20 cellular contexts compared by ENCODE assay signal in genomic region chr7:94875221-94875620, GRCh38. TPM values are rescaled to one million over a fixed set of nuclear protein-coding genes. Genes with fewer than 3 reads are reported as not detected.
A peak's percentile ranks its signal among the peaks of the same experiment; 100 is the strongest.
DNase-seq lines count a peak whose midpoint lies in the region; ATAC-seq, FAIRE-seq and TF ChIP-seq lines count a peak whose summit lies in the region.
"Had no signal": no experiment of that assay in that cellular context is flagged by ENCODE, and none has a peak within 500 bp of the region (broad histone marks: within the 10 kb centered on the region; RNA-seq: fewer than 3 reads in every experiment).

No MANE protein-coding gene starts in this region.

- no peak for ATAC-seq in A549
- no peak for ATAC-seq in GM21381 (IDR thresholded peaks at IDR 0.05; ENCODE audit: unreplicated experiment)
- ATAC-seq: GM23338, HCT116 had no signal

- H3K27me3 Mint-ChIP-seq in HFFc6 (ENCODE audit: insufficient read depth), result no peaks in the 10 kb centered on the region; the same call in 1 of the 2 replicates

- no peak for TF ChIP-seq RAD21 in A549 (conservative IDR thresholded peaks at IDR 0.05 in 1 of 2, IDR thresholded peaks at IDR 0.05 in 1 of 2)

- H3K27ac Mint-ChIP-seq in HFFc6, result no peak overlapping the region
- H3K27ac Mint-ChIP-seq: CD4-positive, alpha-beta memory T cell; GM23338; H9 had no signal

- peak; percentile 54 for FAIRE-seq in A549 (lab: Jason Lieb, UNC)
- FAIRE-seq: GM12891, GM18507 had no signal

- TF ChIP-seq CTCF in A549 (IDR thresholded peaks at IDR 0.05), result no peak
- no peak for TF ChIP-seq CTCF in hepatocyte (IDR thresholded peaks at IDR 0.05; ENCODE audit: poor library complexity)
- TF ChIP-seq CTCF in HFFc6 (IDR thresholded peaks at IDR 0.05), result no peak

- no peaks in the 10 kb centered on the region for H3K9me2 ChIP-seq in hepatocyte (replicated peaks; ENCODE audit: insufficient read depth)

- H3K36me3 ChIP-seq in SK-N-MC (ENCODE audit: insufficient read depth, low read length) (no peaks in the 10 kb centered on the region), hepatocyte (replicated peaks; ENCODE audit: insufficient read depth, low read depth) (no peaks in the 10 kb centered on the region)

- DNase-seq in A549 (ENCODE audit: low read depth in 1 of 2, low spot score in 1 of 2) (no peak), SK-N-MC (ENCODE audit: low read depth, low spot score) (no peak), hepatocyte (ENCODE audit: low spot score) (no peak), renal cortical epithelial cell (ENCODE audit: low read depth) (peak; percentile 75), HEK293T (ENCODE audit: extremely low spot score) (no peak), HFFc6 (no peak)
- DNase-seq: C1 segment of cervical spinal cord; Calu3; CD4-positive, alpha-beta memory T cell; COR-L47; DMS53; DMS79 treated with DMSO at 0.1 percent for 48 hours; GF-D8; H9 had no signal

- H3K79me2 ChIP-seq in hepatocyte, result no peaks in the 10 kb centered on the region

- H3K27me3 ChIP-seq in hepatocyte, result no peaks in the 10 kb centered on the region

- H3K36me3 Mint-ChIP-seq in HFFc6 (ENCODE audit: low read depth), result no peaks in the 10 kb centered on the region
- H3K36me3 Mint-ChIP-seq: CD4-positive, alpha-beta memory T cell had no signal

- H2AFZ ChIP-seq in hepatocyte, result no peak overlapping the region
- H2AFZ ChIP-seq: GM23338 had no signal

- H3K4me1 Mint-ChIP-seq in HFFc6 (ENCODE audit: low read depth), result no peaks in the 10 kb centered on the region
- H3K4me1 Mint-ChIP-seq: CD4-positive, alpha-beta memory T cell; GM23338 had no signal

- H3K4me2 ChIP-seq in A549 (0 out of 3 replicates have a peak overlapping the region, but pooled peaks have one; percentile 6), hepatocyte (no peak overlapping the region)
- H3K4me2 ChIP-seq: GM23338 had no signal

- CTCF ChIA-PET in A549 (lab: Yijun Ruan, JAX) (interaction anchor here (1.1 kb wide), 1 partner anchor 11 kb away, joined by 3 read pairs; no protein-coding TSS in a partner anchor), HEK293T (lab: Yijun Ruan, JAX) (no interaction called here)

- H4K20me1 ChIP-seq in hepatocyte (ENCODE audit: insufficient read depth, poor library complexity, severe bottlenecking), result no peaks in the 10 kb centered on the region

- 0 out of 6 replicates have a peak overlapping the region, but pooled peaks of 1 of the 2 experiments have one; percentile 14 for H3K27ac ChIP-seq in A549
- H3K27ac ChIP-seq in SK-N-MC, result peak overlapping the region; percentile 87
- peak overlapping the region; percentile 86 for H3K27ac ChIP-seq in hepatocyte
- H3K27ac ChIP-seq: 22Rv1 had no signal

- no peak overlapping the region for H3K9ac ChIP-seq in SK-N-MC (ENCODE audit: insufficient read length)

- no peak for TF ChIP-seq EP300 in A549 (IDR thresholded peaks at IDR 0.05)

- H3K4me1 ChIP-seq in A549 (0 out of 3 replicates have a peak, but pooled peaks cover 6% of the 10 kb centered on the region), hepatocyte (ENCODE audit: insufficient read depth) (peaks cover 9% of the 10 kb centered on the region)

- no peak overlapping the region for H3K4me3 Mint-ChIP-seq in HFFc6
- H3K4me3 Mint-ChIP-seq: CD4-positive, alpha-beta memory T cell; GM23338; H9 had no signal

- no peak for TF ChIP-seq POLR2A in A549 (IDR thresholded peaks at IDR 0.05; ENCODE audit: low read length)

- H3K4me3 ChIP-seq in A549 (no peak overlapping the region), SK-N-MC (no peak overlapping the region), hepatocyte (no peak overlapping the region)
- H3K4me3 ChIP-seq: GM23338 had no signal

- peaks cover 22% of the 10 kb centered on the region for H3K9me3 Mint-ChIP-seq in HFFc6

- H3K9me3 ChIP-seq in A549 (peaks cover 9% of the 10 kb centered on the region), SK-N-MC (ENCODE audit: low read depth, low read length) (peaks cover 5% of the 10 kb centered on the region; the same call in 1 of the 2 replicates), hepatocyte (ENCODE audit: low read depth) (no peaks in the 10 kb centered on the region)

- POLR2A ChIA-PET in A549 (lab: Yijun Ruan, JAX), result no interaction called here
- POLR2A ChIA-PET in HEK293T (lab: Yijun Ruan, JAX), result no interaction called here

TF ChIP-seq in A549, 52 proteins besides CTCF, POLR2A, EP300 and RAD21 (continues in another document):
- no peak for TF ChIP-seq ZNF302 (CRISPR knock-in tag; IDR thresholded peaks at IDR 0.05)
- no peak for TF ChIP-seq JUN (IDR thresholded peaks at IDR 0.05)
- no peak for TF ChIP-seq HMGXB4 (CRISPR knock-in tag; IDR thresholded peaks at IDR 0.05; ENCODE audit: borderline replicate concordance)

TF ChIP-seq in HEK293T, 16 proteins besides CTCF, POLR2A, EP300 and RAD21:
- TF ChIP-seq FOXM1 (IDR thresholded peaks at IDR 0.05; ENCODE audit: borderline replicate concordance), result no peak
- no peak for TF ChIP-seq PKNOX1 (IDR thresholded peaks at IDR 0.05)
- TF ChIP-seq SP1 (IDR thresholded peaks at IDR 0.05), result no peak
- no peak for TF ChIP-seq ARNT (IDR thresholded peaks at IDR 0.05)
- no peak for TF ChIP-seq FOXA1 (IDR thresholded peaks at IDR 0.05)
- no peak for TF ChIP-seq LEF1 (IDR thresholded peaks at IDR 0.05; ENCODE audit: borderline replicate concordance)
- no peak for TF ChIP-seq NFRKB (IDR thresholded peaks at IDR 0.05)
- TF ChIP-seq CTBP1 (IDR thresholded peaks at IDR 0.05; ENCODE audit: borderline replicate concordance), result no peak
TF ChIP-seq in HEK293T: peak in this region for 0.

RNA-seq across cellular contexts. Expression of gene PPP1R9A, which starts 32.2 kb away (rescaled TPM):
- 15.5 and 18.7 TPM in 2 replicates for polyA plus RNA-seq in A549 (2011; rRNA removed)
- 1.0 TPM in 2 replicates for polyA plus RNA-seq in A549 (2012; cell fraction: cytosol; rRNA removed)
- polyA plus RNA-seq in A549 (2012; cell fraction: nucleus; rRNA removed), result 3.5 and 4.8 TPM in 2 replicates
- 4.9 to 5.8 TPM (median 5.0 TPM) in 3 replicates for polyA plus RNA-seq in A549 (2017; fragmentation: RNase III; extraction: RNeasy Plus Mini Kit Qiagen cat#74134 plus additional on column Dnase treatment)
- polyA minus RNA-seq in A549 (2011; rRNA and poly(A)+ RNA removed), result 25.0 TPM in 2 replicates
- 25.7 and 32.2 TPM in 2 replicates for total RNA-seq in hepatocyte
- 11.7 and 12.6 TPM in 2 replicates for polyA plus RNA-seq in hepatocyte
- total RNA-seq in renal cortical epithelial cell, result 32.8 and 56.6 TPM in 2 replicates
- total RNA-seq in HFFc6 (2021; fragmentation: NEBNext Ultra II Directional; extraction: Animal tissue kit (Norgen Biotek cat#: 25700)), result not detected
- total RNA-seq: CD4-positive, alpha-beta memory T cell had no signal
- polyA plus RNA-seq: CD4-positive, alpha-beta memory T cell had no signal

Comparison
In these comparisons a context has a peak if more than half of its experiments do, and no peak if none do; other contexts are left out.
1. RNA of gene PPP1R9A, which starts 32.2 kb away (total RNA-seq): 32.8 to 56.6 TPM in renal cortical epithelial cell and 25.7 to 32.2 TPM in hepatocyte; not detected in HFFc6; every median in the first group is over 10 times any median in the second.